14 cellular contexts compared by ENCODE assay signal in the genomic region with DNA sequence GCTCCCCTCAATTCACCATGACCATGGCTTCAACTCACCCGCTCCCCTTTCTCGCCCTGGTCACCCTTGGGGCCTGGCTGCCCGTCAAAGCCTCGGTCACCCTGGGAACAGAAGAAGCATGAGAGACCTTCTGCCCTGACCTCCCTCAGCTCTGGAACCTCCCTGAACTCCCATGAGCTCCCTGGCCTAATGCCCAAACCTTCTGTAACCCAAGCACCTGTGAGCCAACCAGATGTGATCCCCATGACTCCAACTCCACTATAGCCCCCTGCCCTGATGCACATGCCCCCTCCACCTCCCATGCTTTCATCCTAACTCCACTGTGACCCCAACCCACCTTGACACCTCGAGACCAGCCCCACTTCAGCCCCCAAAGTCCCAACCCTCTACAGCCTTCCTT. TPM values are rescaled to one million over a fixed set of nuclear protein-coding genes. Genes with fewer than 3 reads are reported as not detected.
"Had no signal": no experiment of that assay in that cellular context is flagged by ENCODE, and none has a peak within 500 bp of the region (broad histone marks: within the 10 kb centered on the region; RNA-seq: fewer than 3 reads in every experiment).

No MANE protein-coding gene starts in this region.

- H3K27ac Mint-ChIP-seq: stimulated activated naive CD8-positive, alpha-beta T cell treated with anti-CD3 and anti-CD28 coated beads, Interleukin-15, Interleukin-2, amounts not matched to agents 100 ng/mL and 50 ng/mL, for 24 hours had no signal

- DNase-seq: activated CD4-positive, alpha-beta T cell treated with anti-CD3 and anti-CD28 coated beads, Interleukin-2, amount 50 U/mL, for 48 hours; activated CD4-positive, CD25-positive, alpha-beta regulatory T cell treated with anti-CD3 and anti-CD28 coated beads, Interleukin-2, amount 50 U/mL, for 72 hours; activated naive CD4-positive, alpha-beta T cell treated with Interleukin-2 at 50 U/mL for 16 hours; foreskin keratinocyte; head of caudate nucleus; naive thymus-derived CD4-positive, alpha-beta T cell; nucleus accumbens; stimulated activated CD4-positive, alpha-beta T cell treated with anti-CD3 and anti-CD28 coated beads, Interleukin-12 subunit alpha, Interleukin-12 subunit beta, amount 100 ng/mL, for 4 hours had no signal

- H3K36me3 ChIP-seq: upper lobe of left lung had no signal

- H3K9me3 ChIP-seq: upper lobe of left lung had no signal

- ATAC-seq: foreskin keratinocyte; naive thymus-derived CD4-positive, alpha-beta T cell had no signal

- H3K27ac ChIP-seq: foreskin keratinocyte, upper lobe of left lung had no signal

- H3K27me3 ChIP-seq: foreskin keratinocyte, upper lobe of left lung had no signal

- H3K4me3 Mint-ChIP-seq: naive thymus-derived CD4-positive, alpha-beta T cell; stimulated activated naive CD8-positive, alpha-beta T cell treated with anti-CD3 and anti-CD28 coated beads, Interleukin-15, Interleukin-2, amounts not matched to agents 100 ng/mL and 50 ng/mL, for 24 hours had no signal

- H3K36me3 Mint-ChIP-seq: naive thymus-derived CD4-positive, alpha-beta T cell had no signal

- H3K4me3 ChIP-seq: upper lobe of left lung had no signal

- H3K27me3 Mint-ChIP-seq: naive thymus-derived CD4-positive, alpha-beta T cell; stimulated activated naive CD8-positive, alpha-beta T cell treated with anti-CD3 and anti-CD28 coated beads, Interleukin-15, Interleukin-2, amounts not matched to agents 100 ng/mL and 50 ng/mL, for 24 hours had no signal

- FAIRE-seq: islet of Langerhans had no signal

- H3K9me3 Mint-ChIP-seq: naive thymus-derived CD4-positive, alpha-beta T cell; stimulated activated naive CD8-positive, alpha-beta T cell treated with anti-CD3 and anti-CD28 coated beads, Interleukin-15, Interleukin-2, amounts not matched to agents 100 ng/mL and 50 ng/mL, for 24 hours had no signal

RNA-seq across cellular contexts. Expression of gene UCN2, which starts 3.5 kb away (rescaled TPM):
- total RNA-seq: lung microvascular endothelial cell, temporal lobe, upper lobe of left lung had no signal
- polyA plus RNA-seq: naive thymus-derived CD4-positive, alpha-beta T cell had no signal

RNA-seq across cellular contexts. Expression of gene COL7A1, which starts 28.0 kb away (rescaled TPM):
- polyA plus RNA-seq: naive thymus-derived CD4-positive, alpha-beta T cell had no signal

RNA-seq across cellular contexts. Expression of gene TMEM89, which starts 54.5 kb away (rescaled TPM):
- total RNA-seq: lung microvascular endothelial cell; naive thymus-derived CD4-positive, alpha-beta T cell; temporal lobe had no signal
- polyA plus RNA-seq: adipose tissue; naive thymus-derived CD4-positive, alpha-beta T cell had no signal
